Comparison of ENCODE assay signal across 11 cellular contexts in the genomic region with DNA sequence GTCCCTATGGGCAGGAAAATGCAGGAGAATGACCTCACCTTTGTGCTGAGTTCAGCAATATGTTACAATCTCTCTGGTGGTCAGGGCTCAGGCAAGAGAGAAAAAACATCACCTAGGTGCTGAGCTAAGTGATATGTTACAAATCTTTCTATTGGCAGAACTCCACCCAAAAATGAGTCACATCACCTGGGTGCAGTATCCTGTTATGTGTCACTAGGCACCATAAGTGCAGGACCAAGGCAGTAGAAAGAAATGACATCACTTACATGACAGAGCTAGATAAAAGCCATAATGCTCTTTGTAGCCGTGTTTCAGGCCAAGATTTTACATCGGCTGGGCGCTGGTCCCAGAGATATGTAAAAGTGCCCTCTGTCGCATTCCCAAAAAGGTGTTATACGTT. TPM values are rescaled to one million over a fixed set of nuclear protein-coding genes. Genes with fewer than 3 reads are reported as not detected.
DNase-seq lines count a peak whose midpoint lies in the region; ATAC-seq and TF ChIP-seq lines count a peak whose summit lies in the region.
"Not testable (repeated sequence)": the region's sequence is repeated elsewhere in the genome, so short reads cannot be mapped to it uniquely, and the experiment has no call there.
"Had no signal": no experiment of that assay in that cellular context is flagged by ENCODE, and none has a peak within 500 bp of the region (broad histone marks: within the 10 kb centered on the region; RNA-seq: fewer than 3 reads in every experiment).

No MANE protein-coding gene starts in this region.

- H3K9me3 Mint-ChIP-seq in activated T-helper 17 cell treated with anti-CD3 and anti-CD28 coated beads, Interleukin-2, amount 50 U/mL, for 72 hours; stimulated activated naive CD8-positive, alpha-beta T cell treated with anti-CD3 and anti-CD28 coated beads, Interleukin-15, amount 100 ng/mL, for 72 hours: not testable (repeated sequence)

- H3K36me3 Mint-ChIP-seq in activated T-helper 17 cell treated with anti-CD3 and anti-CD28 coated beads, Interleukin-2, amount 50 U/mL, for 72 hours (ENCODE audit: low read depth): not testable (repeated sequence)

- not testable (repeated sequence) for DNase-seq in RWPE2 (ENCODE audit: low spot score); left ventricle myocardium superior; stimulated activated naive CD8-positive, alpha-beta T cell treated with anti-CD3 and anti-CD28 coated beads, Interleukin-15, amount 100 ng/mL, for 72 hours

- intact Hi-C loops in left ventricle myocardium superior (cut with micrococcal nuclease): not testable (repeated sequence)

- ATAC-seq in GM18868 (IDR thresholded peaks at IDR 0.05; ENCODE audit: unreplicated experiment): peak; percentile 73
- ATAC-seq in RWPE2 (ENCODE audit: low read depth): peak; percentile 79
- peak; percentile 86 for ATAC-seq in activated T-helper 17 cell treated with anti-CD3 and anti-CD28 coated beads, Interleukin-2, amount 50 U/mL, for 72 hours (replicated peaks)
- peak; percentile 59 for ATAC-seq in left ventricle myocardium superior
- ATAC-seq in stimulated activated naive CD8-positive, alpha-beta T cell treated with anti-CD3 and anti-CD28 coated beads, Interleukin-15, amount 100 ng/mL, for 72 hours: peak; percentile 66

- H3K9me3 ChIP-seq in RWPE2 (ENCODE audit: severe bottlenecking): not testable (repeated sequence)

- H3K27me3 Mint-ChIP-seq in activated T-helper 17 cell treated with anti-CD3 and anti-CD28 coated beads, Interleukin-2, amount 50 U/mL, for 72 hours; stimulated activated naive CD8-positive, alpha-beta T cell treated with anti-CD3 and anti-CD28 coated beads, Interleukin-15, amount 100 ng/mL, for 72 hours: not testable (repeated sequence)

- not testable (repeated sequence) for H3K27ac ChIP-seq in RWPE2 (ENCODE audit: poor library complexity, severe bottlenecking)

- H3K4me3 Mint-ChIP-seq in activated T-helper 17 cell treated with anti-CD3 and anti-CD28 coated beads, Interleukin-2, amount 50 U/mL, for 72 hours; stimulated activated naive CD8-positive, alpha-beta T cell treated with anti-CD3 and anti-CD28 coated beads, Interleukin-15, amount 100 ng/mL, for 72 hours: not testable (repeated sequence)

- not testable (repeated sequence) for H3K4me3 ChIP-seq in RWPE2 (ENCODE audit: severe bottlenecking)

- H3K4me1 ChIP-seq in RWPE2 (ENCODE audit: insufficient read depth, poor library complexity, severe bottlenecking): not testable (repeated sequence)

- H3K4me1 Mint-ChIP-seq in activated T-helper 17 cell treated with anti-CD3 and anti-CD28 coated beads, Interleukin-2, amount 50 U/mL, for 72 hours; stimulated activated naive CD8-positive, alpha-beta T cell treated with anti-CD3 and anti-CD28 coated beads, Interleukin-15, amount 100 ng/mL, for 72 hours: not testable (repeated sequence)

- H3K27ac Mint-ChIP-seq in activated T-helper 17 cell treated with anti-CD3 and anti-CD28 coated beads, Interleukin-2, amount 50 U/mL, for 72 hours; stimulated activated naive CD8-positive, alpha-beta T cell treated with anti-CD3 and anti-CD28 coated beads, Interleukin-15, amount 100 ng/mL, for 72 hours: not testable (repeated sequence)

- H3K36me3 ChIP-seq in RWPE2 (ENCODE audit: low read depth): not testable (repeated sequence)

- not testable (repeated sequence) for H3K27me3 ChIP-seq in RWPE2 (ENCODE audit: insufficient read depth, poor library complexity, severe bottlenecking)

- not testable (repeated sequence) for TF ChIP-seq CTCF in RWPE2 (IDR thresholded peaks at IDR 0.05; ENCODE audit: poor library complexity, severe bottlenecking)

RNA-seq across cellular contexts. Expression of a gene that starts 2.4 kb away (rescaled TPM):
- total RNA-seq in activated T-helper 17 cell treated with anti-CD3 and anti-CD28 coated beads, Interleukin-2, amount 50 U/mL, for 72 hours: not detected
- not detected for total RNA-seq in left ventricle myocardium superior
- total RNA-seq: A172; B cell; Caco-2; Calu3; CD4-positive, alpha-beta T cell; CD8-positive, alpha-beta T cell had no signal
